In the genomic region with DNA sequence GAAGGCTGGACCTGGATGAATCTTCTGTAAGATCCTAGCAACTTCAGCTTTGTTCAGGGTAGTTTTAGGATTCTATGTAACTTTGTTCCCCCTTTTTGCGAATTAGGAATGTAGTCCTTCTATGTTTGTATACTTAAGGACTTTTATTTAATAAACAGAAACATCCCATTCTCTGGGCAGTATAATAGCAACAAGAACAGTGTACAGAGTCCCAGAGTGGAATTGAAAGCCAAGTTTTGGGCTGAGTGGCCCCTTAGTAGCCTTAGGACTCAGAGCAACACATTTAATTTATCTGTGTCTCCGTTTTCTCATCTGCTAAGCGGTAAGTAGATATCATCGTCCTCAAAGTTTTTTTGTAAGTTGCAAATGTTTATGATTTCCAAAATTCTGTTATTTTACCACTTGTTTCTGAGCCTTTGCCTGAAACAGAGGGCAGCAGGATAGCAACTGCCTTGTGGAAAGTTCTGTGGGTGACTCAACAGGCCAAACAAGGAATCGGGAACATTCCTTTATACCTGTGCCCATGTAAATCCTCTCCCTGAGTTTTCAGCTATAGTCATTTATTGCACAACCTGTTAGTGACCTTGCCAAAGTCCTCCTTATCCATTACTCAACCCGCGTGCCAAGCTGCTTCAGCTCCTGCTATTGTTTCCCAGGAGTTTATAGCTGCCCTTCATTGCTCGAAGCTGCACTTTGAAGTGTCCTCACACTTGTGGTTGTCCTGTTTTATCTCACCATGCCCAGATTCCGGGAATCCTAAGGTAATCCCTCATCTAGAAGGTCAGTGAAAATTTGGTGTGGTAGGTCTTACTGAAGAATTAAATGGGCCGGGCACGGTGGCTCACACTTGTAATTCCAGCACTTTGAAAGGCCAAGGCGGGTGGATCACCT, we compare ENCODE assay signal across 11 cellular contexts.
DNase-seq lines count a peak whose midpoint lies in the region; ATAC-seq and TF ChIP-seq lines count a peak whose summit lies in the region.
"Had no signal": no experiment of that assay in that cellular context is flagged by ENCODE, and none has a peak within 500 bp of the region (broad histone marks: within the 10 kb centered on the region; RNA-seq: fewer than 3 reads in every experiment).

No MANE protein-coding gene starts in this region.

- peak; percentile 52 for TF ChIP-seq POLR2A in right lobe of liver (IDR thresholded peaks at IDR 0.05)

- H2AFZ ChIP-seq in mammary epithelial cell (ENCODE audit: low read depth, low read length), result peak overlapping the region; percentile 20

- H3K27me3 ChIP-seq in right atrium auricular region (no peaks in the 10 kb centered on the region), mammary epithelial cell (ENCODE audit: insufficient read depth, low read length) (no peaks in the 10 kb centered on the region), right lobe of liver (no peaks in the 10 kb centered on the region), aorta (ENCODE audit: control insufficient read depth in 1 of 2, insufficient read depth in 2 of 2, low read length in 1 of 2) (no peaks in the 10 kb centered on the region)

- no peak for TF ChIP-seq CTCF in right atrium auricular region (IDR thresholded peaks at IDR 0.05)
- no peak for TF ChIP-seq CTCF in mammary epithelial cell (conservative IDR thresholded peaks at IDR 0.05 in 1 of 2, IDR thresholded peaks at IDR 0.05 in 1 of 2; ENCODE audit: extremely low read depth in 1 of 2, insufficient read depth in 1 of 2, low read depth in 1 of 2, low read length in 2 of 2)
- no peak for TF ChIP-seq CTCF in right lobe of liver (IDR thresholded peaks at IDR 0.05)

- in situ Hi-C loops in mammary epithelial cell (cut with MboI; ENCODE audit: low sequenced_read_pairs in 2 of 2), result no loop called here

- DNase-seq in left cardiac atrium (no peak), right atrium auricular region (ENCODE audit: low spot score) (no peak), mammary epithelial cell (peak; percentile 96), right lobe of liver (peak; percentile 45 to 83 (median 68)), aorta (no peak), NOMO-1 (lab: John Stamatoyannopoulos, UW; ENCODE audit: unreplicated experiment in 2 of 2) (no peak)
- DNase-seq: activated naive CD4-positive, alpha-beta T cell treated with anti-CD3 and anti-CD28 coated beads, Interleukin-2, amount 50 U/mL, for 16 hours; Kasumi-1; NCI-H524 treated with DMSO at 0.1 percent for 48 hours had no signal

- H3K4me1 ChIP-seq in right atrium auricular region (peaks cover 0 to 4% of the 10 kb centered on the region in 2 donors), mammary epithelial cell (ENCODE audit: insufficient read depth, low read length) (peaks cover 41% of the 10 kb centered on the region), right lobe of liver (peaks cover 0 to 20% (median 3%) of the 10 kb centered on the region in 4 donors), aorta (ENCODE audit: control insufficient read depth in 1 of 2, insufficient read depth in 2 of 2, low read length in 2 of 2) (peaks cover 0 to 3% of the 10 kb centered on the region in 2 donors)

- H3K27ac ChIP-seq in right atrium auricular region, result no peak overlapping the region
- peak overlapping the region; percentile 94 for H3K27ac ChIP-seq in mammary epithelial cell (ENCODE audit: insufficient read depth, low read depth, low read length)
- H3K27ac ChIP-seq in right lobe of liver, result peak overlapping the region; percentile 55 to 94 (median 93)
- H3K27ac ChIP-seq in aorta (ENCODE audit: low read depth in 1 of 2, low read length in 2 of 2), result peak overlapping the region in 1 of 2 donors; percentile 51

- intact Hi-C loops in left cardiac atrium (cut with DNase I), result no loop called here
- intact Hi-C loops in mammary epithelial cell (cut with micrococcal nuclease), result loop anchor here (2.0 to 10.0 kb wide), 5 partner anchors 43 to 585 kb away; partner anchors contain the start of gene AHR
- intact Hi-C loops in right lobe of liver (cut with DNase I), result no loop called here
- intact Hi-C loops in aorta (cut with DNase I), result loop anchor here in 1 of 2 donors (10.0 kb wide), 1 partner anchor 175 kb away; no protein-coding TSS in a partner anchor

- H3K79me2 ChIP-seq in mammary epithelial cell (ENCODE audit: insufficient read depth, low read length), result no peaks in the 10 kb centered on the region

- H3K9me3 ChIP-seq in right atrium auricular region (no peaks in the 10 kb centered on the region), mammary epithelial cell (replicated peaks; ENCODE audit: insufficient read depth, low read length) (no peaks in the 10 kb centered on the region), right lobe of liver (peaks cover 0 to 7% (median 0%) of the 10 kb centered on the region in 4 donors), aorta (ENCODE audit: control insufficient read depth, low read length) (no peaks in the 10 kb centered on the region)

- H3K36me3 ChIP-seq in right atrium auricular region, result no peaks in the 10 kb centered on the region
- no peaks in the 10 kb centered on the region for H3K36me3 ChIP-seq in mammary epithelial cell (ENCODE audit: insufficient read depth, low read length)
- no peaks in the 10 kb centered on the region for H3K36me3 ChIP-seq in right lobe of liver
- H3K36me3 ChIP-seq in aorta (ENCODE audit: control insufficient read depth in 1 of 2, insufficient read depth in 2 of 2, low read length in 1 of 2), result no peaks in the 10 kb centered on the region

- peak overlapping the region; percentile 68 for H3K4me2 ChIP-seq in mammary epithelial cell (ENCODE audit: insufficient read depth, low read depth, low read length)

- peak; percentile 30 to 89 for ATAC-seq in left cardiac atrium
- ATAC-seq in right lobe of liver, result peak; percentile 89 to 93 (median 91)
- peak; percentile 26 for ATAC-seq in aorta (ENCODE audit: low FRiP score)
- no peak for ATAC-seq in HG02885 (IDR thresholded peaks at IDR 0.05; ENCODE audit: poor library complexity, unreplicated experiment)
- ATAC-seq in HG02571 (IDR thresholded peaks at IDR 0.05; ENCODE audit: unreplicated experiment), result no peak

- 8% methylated on average over 11 of the region's 12 CpGs for WGBS in mammary epithelial cell (ENCODE audit: low coverage, missing lambda C conversion rate)
- WGBS in right lobe of liver (ENCODE audit: insufficient coverage, low coverage, low lambda C conversion rate, missing lambda C conversion rate), result 25% methylated on average over 12 of the region's 12 CpGs
- 69 to 70% methylated on average over 12 of the region's 12 CpGs for WGBS in aorta, 2 donors

- CTCF ChIA-PET in mammary epithelial cell (lab: Charles Lee; ENCODE audit: low non-redundant PET), result interaction anchor here (0.8 kb wide), 1 partner anchor 13 kb away, joined by 3 read pairs; no protein-coding TSS in a partner anchor

- H3K9ac ChIP-seq in mammary epithelial cell (ENCODE audit: insufficient read depth, low read length), result peak overlapping the region; percentile 67

- H4K20me1 ChIP-seq in mammary epithelial cell (ENCODE audit: insufficient read depth, low read length), result no peaks in the 10 kb centered on the region

- no peak overlapping the region for H3K4me3 ChIP-seq in right atrium auricular region
- H3K4me3 ChIP-seq in mammary epithelial cell (replicated peaks in 1 of 3; ENCODE audit: insufficient read depth in 1 of 3, low read depth in 2 of 3, low read length in 3 of 3), result no peak overlapping the region
- peak overlapping the region in 2 of 3 donors; percentile 21 to 27 for H3K4me3 ChIP-seq in right lobe of liver
- H3K4me3 ChIP-seq in aorta (ENCODE audit: low read length in 2 of 2), result no peak overlapping the region

- dilution Hi-C loops in mammary epithelial cell (cut with HindIII; ENCODE audit: low sequenced_read_pairs), result no loop called here

- no TSS peak for BruUV-seq in mammary epithelial cell (replicated peaks; lab: Mats Ljungman, UMichigan)

Comparison
In these comparisons a context has a peak if more than half of its experiments do, and no peak if none do; other contexts are left out.
1. ATAC-seq: peak in left cardiac atrium (2 of 2), right lobe of liver (4 of 4) and aorta (single experiment); none in HG02885 (single experiment) and HG02571 (single experiment).
2. DNase-seq: peak in mammary epithelial cell (single experiment) and right lobe of liver (3 of 3); none in left cardiac atrium (single experiment), right atrium auricular region (single experiment), aorta (0 of 2) and NOMO-1 (0 of 2).
3. H3K27ac ChIP-seq: peak in mammary epithelial cell (single experiment) and right lobe of liver (3 of 3); none in right atrium auricular region (0 of 2).
4. H3K4me3 ChIP-seq: peak in right lobe of liver (2 of 3); none in right atrium auricular region (0 of 2), mammary epithelial cell (0 of 3) and aorta (0 of 2).